8 cellular contexts compared by ENCODE assay signal in genomic region chr12:30753233-30753632, GRCh38. TPM values are rescaled to one million over a fixed set of nuclear protein-coding genes. Genes with fewer than 3 reads are reported as not detected.
DNase-seq lines count a peak whose midpoint lies in the region; ATAC-seq and TF ChIP-seq lines count a peak whose summit lies in the region.

No MANE protein-coding gene starts in this region.

- no peaks in the 10 kb centered on the region for H3K27me3 ChIP-seq in esophagus squamous epithelium

- peaks cover 14% of the 10 kb centered on the region for H3K36me3 Mint-ChIP-seq in activated T-cell treated with anti-CD3 and anti-CD28 coated beads, Interleukin-2, amount 50 U/mL, for 4 hours (ENCODE audit: insufficient read depth)

- H3K36me3 ChIP-seq in esophagus squamous epithelium, result peaks cover 0 to 6% (median 0%) of the 10 kb centered on the region in 3 donors

- intact Hi-C loops in esophagus squamous epithelium (cut with DNase I), result no loop called here

- H3K4me3 Mint-ChIP-seq in activated T-cell treated with anti-CD3 and anti-CD28 coated beads, Interleukin-2, amount 50 U/mL, for 4 hours, result peak overlapping the region; percentile 94

- H3K9me3 Mint-ChIP-seq in activated T-cell treated with anti-CD3 and anti-CD28 coated beads, Interleukin-2, amount 50 U/mL, for 4 hours, result no peaks in the 10 kb centered on the region

- TF ChIP-seq POLR2A in esophagus squamous epithelium (IDR thresholded peaks at IDR 0.05), result no peak

- no peaks in the 10 kb centered on the region for H3K27me3 Mint-ChIP-seq in activated T-cell treated with anti-CD3 and anti-CD28 coated beads, Interleukin-2, amount 50 U/mL, for 4 hours (ENCODE audit: low read depth)

- peak overlapping the region in 1 of 4 donors; percentile 98 for H3K4me3 ChIP-seq in esophagus squamous epithelium

- H3K27ac ChIP-seq in esophagus squamous epithelium, result no peak overlapping the region

- ATAC-seq in activated T-cell treated with anti-CD3 and anti-CD28 coated beads, Interleukin-2, amount 50 U/mL, for 4 hours, result no peak
- no peak for ATAC-seq in GM21447 (IDR thresholded peaks at IDR 0.05; ENCODE audit: unreplicated experiment)

- DNase-seq in NOMO-1 treated with DMSO at 0.1 percent for 48 hours (lab: John Stamatoyannopoulos, UW; ENCODE audit: unreplicated experiment) (peak; percentile 4), NOMO-1 (lab: John Stamatoyannopoulos, UW; ENCODE audit: unreplicated experiment in 2 of 2) (no peak), LoVo (ENCODE audit: low spot score) (peak; percentile 24), iris pigment epithelial cell (ENCODE audit: low read depth) (peak; percentile 34), amygdala (lab: John Stamatoyannopoulos, UW) (no peak), esophagus squamous epithelium (lab: John Stamatoyannopoulos, UW) (no peak)
- DNase-seq in activated T-cell treated with anti-CD3 and anti-CD28 coated beads, Interleukin-2, amount 50 U/mL, for 4 hours, result peak; percentile 6

- peaks cover 8 to 25% (median 15%) of the 10 kb centered on the region in 3 donors for H3K4me1 ChIP-seq in esophagus squamous epithelium

- no peak for TF ChIP-seq CTCF in esophagus squamous epithelium (IDR thresholded peaks at IDR 0.05)

- H3K9me3 ChIP-seq in esophagus squamous epithelium, result no peaks in the 10 kb centered on the region

- peaks cover 35% of the 10 kb centered on the region for H3K4me1 Mint-ChIP-seq in activated T-cell treated with anti-CD3 and anti-CD28 coated beads, Interleukin-2, amount 50 U/mL, for 4 hours (ENCODE audit: low read depth)

- 79 to 86% methylated on average over 3 of the region's 3 CpGs for WGBS in esophagus squamous epithelium, 2 donors

RNA-seq across cellular contexts. Expression of gene CAPRIN2, which starts 1.5 kb away (rescaled TPM):
- 1 to 10 TPM; 5.0 to 5.5 (median 5.3) TPM for total RNA-seq in activated T-cell treated with anti-CD3 and anti-CD28 coated beads, Interleukin-2, amount 50 U/mL, for 4 hours
- total RNA-seq in esophagus squamous epithelium, result 10 to 100 TPM in 3 of 4 donors, 1 to 10 TPM in 1; 2.5 to 26.5 (median 15.2) TPM

RNA-seq across cellular contexts. Expression of gene IPO8, which starts 57.6 kb away (rescaled TPM):
- 10 to 100 TPM; 47.2 to 52.7 (median 51.9) TPM for total RNA-seq in activated T-cell treated with anti-CD3 and anti-CD28 coated beads, Interleukin-2, amount 50 U/mL, for 4 hours
- 10 to 100 TPM; 18.0 to 31.9 (median 29.0) TPM for total RNA-seq in esophagus squamous epithelium

Comparison
In these comparisons a context has a peak if more than half of its experiments do, and no peak if none do; other contexts are left out.
1. DNase-seq: peak in NOMO-1 treated with DMSO at 0.1 percent for 48 hours (single experiment), LoVo (single experiment), activated T-cell treated with anti-CD3 and anti-CD28 coated beads, Interleukin-2, amount 50 U/mL, for 4 hours (single experiment) and iris pigment epithelial cell (single experiment); none in NOMO-1 (0 of 2), amygdala (0 of 56) and esophagus squamous epithelium (single experiment).